26 cellular contexts compared by ENCODE assay signal in genomic region chr6:139426795-139427194, GRCh38.
"Had no signal": no experiment of that assay in that cellular context is flagged by ENCODE, and none has a peak within 500 bp of the region (broad histone marks: within the 10 kb centered on the region; RNA-seq: fewer than 3 reads in every experiment).

No MANE protein-coding gene starts in this region.

- H3K9me3 ChIP-seq: colonic mucosa, esophagus squamous epithelium, lower lobe of right lung, ovary, right lobe of liver, suprapubic skin, transverse colon, upper lobe of right lung, uterus had no signal

- ATAC-seq: effector memory CD8-positive, alpha-beta T cell; left ventricle myocardium superior; lower lobe of right lung; natural killer cell; right lobe of liver; stimulated activated naive CD8-positive, alpha-beta T cell treated with anti-CD3 and anti-CD28 coated beads, Interleukin-15, amount 100 ng/mL, for 72 hours; upper lobe of right lung had no signal

- H3K36me3 ChIP-seq: colonic mucosa, esophagus squamous epithelium, lower lobe of right lung, ovary, right lobe of liver, suprapubic skin, transverse colon, upper lobe of right lung, uterus had no signal

- H3K4me1 ChIP-seq: colonic mucosa, esophagus squamous epithelium, lower lobe of right lung, right lobe of liver, suprapubic skin, upper lobe of right lung, uterus had no signal

- H3K4me2 ChIP-seq: smooth muscle cell had no signal

- FAIRE-seq: endometrium, keratinocyte had no signal

- DNase-seq: colonic mucosa; dermis blood vessel endothelial cell; effector memory CD8-positive, alpha-beta T cell; erythroblast; esophagus squamous epithelium; foreskin melanocyte; head of caudate nucleus; left ventricle myocardium superior; lower lobe of right lung; natural killer cell; nucleus accumbens; ovary; right lobe of liver; stimulated activated CD4-positive, alpha-beta T cell treated with anti-CD3 and anti-CD28 coated beads, Interleukin-12 subunit alpha, Interleukin-12 subunit beta, amount 100 ng/mL, for 4 hours; stimulated activated CD4-positive, alpha-beta T cell treated with anti-CD3 and anti-CD28 coated beads, Interleukin-1b, Interleukin-23, amount 100 ng/mL, for 48 hours; stimulated activated CD4-positive, alpha-beta T cell treated with anti-CD3 and anti-CD28 coated beads, Interleukin-4, amount 100 ng/mL, for 1 hour; stimulated activated CD8-positive, alpha-beta memory T cell treated with anti-CD3 and anti-CD28 coated beads, Interleukin-4, amount 100 ng/mL, for 48 hours; stimulated activated naive CD4-positive, alpha-beta T cell; stimulated activated naive CD8-positive, alpha-beta T cell treated with anti-CD3 and anti-CD28 coated beads, Interleukin-15, amount 100 ng/mL, for 72 hours; transverse colon; upper lobe of right lung; uterus had no signal

- H3K27ac ChIP-seq: colonic mucosa, esophagus squamous epithelium, lower lobe of right lung, ovary, right lobe of liver, suprapubic skin, transverse colon, upper lobe of right lung, uterus had no signal

- H3K27me3 ChIP-seq: colonic mucosa, esophagus squamous epithelium, ovary, right lobe of liver, suprapubic skin, transverse colon, upper lobe of right lung, uterus had no signal

- H3K4me3 ChIP-seq: colonic mucosa, esophagus squamous epithelium, lower lobe of right lung, ovary, right lobe of liver, smooth muscle cell, suprapubic skin, transverse colon, upper lobe of right lung, uterus had no signal
